In the genomic region with DNA sequence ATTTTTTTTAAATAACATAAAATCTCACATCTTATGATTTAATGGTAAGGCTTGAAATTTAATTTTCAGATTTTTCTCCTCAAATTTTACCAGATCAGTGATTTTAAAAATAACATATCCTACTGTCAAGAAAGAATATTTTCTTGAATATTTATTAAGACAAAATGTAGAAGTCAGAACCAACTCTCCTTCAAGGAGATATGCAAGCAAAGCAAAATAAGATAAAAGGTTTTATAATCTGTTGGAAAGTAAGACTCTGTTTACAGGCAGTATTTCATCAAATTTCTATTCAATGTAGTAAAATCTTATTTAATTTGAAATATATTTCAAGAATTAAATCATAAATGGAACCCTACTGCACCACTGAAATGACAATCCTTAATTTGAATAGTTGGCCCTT, we compare ENCODE assay signal across 16 cellular contexts.
"Had no signal": no experiment of that assay in that cellular context is flagged by ENCODE, and none has a peak within 500 bp of the region (broad histone marks: within the 10 kb centered on the region; RNA-seq: fewer than 3 reads in every experiment).

No MANE protein-coding gene starts in this region.

- H3K27me3 ChIP-seq: gastrocnemius medialis, heart left ventricle, tibial nerve, uterus had no signal

- H3K9me3 ChIP-seq: gastrocnemius medialis, heart left ventricle, tibial nerve, uterus had no signal

- H3K4me3 ChIP-seq: gastrocnemius medialis, heart left ventricle, lung, skin epidermis, tibial nerve, uterus had no signal

- H3K36me3 ChIP-seq: gastrocnemius medialis, heart left ventricle, tibial nerve, uterus had no signal

- H3K4me1 ChIP-seq: parathyroid adenoma, uterus had no signal

- DNase-seq: activated CD4-positive, alpha-beta T cell treated with anti-CD3 and anti-CD28 coated beads, Interleukin-2, amount 10 ng/mL, durations not matched to agents 7 days and 5 days; activated CD4-positive, CD25-positive, alpha-beta regulatory T cell; activated CD8-positive, alpha-beta memory T cell treated with anti-CD3 and anti-CD28 coated beads, Interleukin-2, amount 50 U/mL, for 48 hours; activated naive CD8-positive, alpha-beta T cell treated with anti-CD3 and anti-CD28 coated beads for 36 hours; effector CD8-positive, alpha-beta T cell; gastrocnemius medialis; heart left ventricle; immature natural killer cell; naive B cell; stimulated activated CD4-positive, alpha-beta T cell treated with anti-CD3 and anti-CD28 coated beads, Interleukin-4, amount 100 ng/mL, for 24 hours; stimulated activated naive CD4-positive, alpha-beta T cell; uterus had no signal

- H2AFZ ChIP-seq: parathyroid adenoma had no signal

- H3K9ac ChIP-seq: parathyroid adenoma had no signal

- ATAC-seq: gastrocnemius medialis had no signal

- H3K27ac ChIP-seq: gastrocnemius medialis, heart left ventricle, parathyroid adenoma, skin epidermis, tibial nerve, uterus had no signal
